In the genomic region with DNA sequence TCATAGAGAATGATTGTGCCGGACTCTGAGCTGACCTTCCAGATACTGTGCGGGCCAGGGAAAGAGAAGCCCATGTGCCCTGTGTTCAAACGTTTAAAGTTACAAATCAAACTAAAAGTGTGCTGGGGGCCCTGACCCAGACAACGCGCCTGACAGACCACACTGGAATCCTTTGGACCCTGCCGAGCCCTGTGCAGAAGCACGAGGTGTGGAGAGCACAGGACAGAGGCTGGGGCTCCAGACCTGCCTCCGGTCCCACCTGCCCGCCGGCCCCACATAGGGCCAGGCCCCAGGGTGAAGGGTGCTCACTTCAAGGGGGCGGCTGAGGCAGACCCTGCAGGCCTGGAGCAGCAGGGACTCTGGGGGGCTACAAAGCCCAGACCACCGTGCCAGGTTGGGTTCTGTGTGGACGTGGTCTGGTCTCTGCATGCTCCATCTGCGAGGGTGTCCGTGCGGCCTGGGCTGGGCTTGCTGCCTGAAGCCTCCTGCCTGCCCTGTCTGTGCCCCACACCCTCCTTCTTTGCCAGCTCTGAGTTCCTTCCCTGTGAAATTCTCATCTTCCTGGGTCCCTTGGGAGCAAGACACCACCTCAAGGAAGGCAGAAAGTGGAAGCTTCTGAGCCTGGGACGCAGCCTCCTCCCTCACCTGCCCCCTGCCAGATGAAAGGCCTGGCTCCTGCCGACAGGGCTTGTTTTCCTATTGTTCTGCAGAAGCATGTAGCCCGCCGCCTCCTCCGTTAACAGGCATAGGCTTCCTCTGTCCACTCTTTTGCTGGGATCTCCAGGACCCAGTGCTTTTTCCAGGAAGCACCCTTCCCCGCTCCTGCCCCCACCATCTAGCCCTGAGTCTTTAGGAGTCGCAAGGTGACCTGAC, we compare ENCODE assay signal across 21 cellular contexts.
A peak's percentile ranks its signal among the peaks of the same experiment; 100 is the strongest.
DNase-seq lines count a peak whose midpoint lies in the region; ATAC-seq, FAIRE-seq and TF ChIP-seq lines count a peak whose summit lies in the region.
"Had no signal": no experiment of that assay in that cellular context is flagged by ENCODE, and none has a peak within 500 bp of the region (broad histone marks: within the 10 kb centered on the region; RNA-seq: fewer than 3 reads in every experiment).

No MANE protein-coding gene starts in this region.

- DNase-seq in HepG2 (ENCODE audit: low spot score) (no peak), right lobe of liver (no peak), esophagus muscularis mucosa (ENCODE audit: extremely low spot score) (peak; percentile 86), osteocyte (ENCODE audit: extremely low spot score, unreplicated experiment) (peak; percentile 81), H4 (ENCODE audit: low spot score) (no peak), Calu3 (no peak), urothelium cell line (ENCODE audit: low spot score) (no peak)
- DNase-seq: DMS79, Kasumi-1, NCI-H1436 treated with DMSO at 0.1 percent for 48 hours, NCI-H1930, NCI-H2171, NCI-H345, NCI-H524, NCI-H774, SIG-M5, SK-N-SH had no signal

- WGBS in HepG2 (ENCODE audit: low lambda C conversion rate): 40% methylated on average over 16 of the region's 23 CpGs
- WGBS in right lobe of liver (ENCODE audit: insufficient coverage, low coverage, low lambda C conversion rate, missing lambda C conversion rate): 73% methylated on average over 8 of the region's 23 CpGs
- 87% methylated on average over 21 of the region's 23 CpGs for WGBS in esophagus muscularis mucosa

- TF ChIP-seq POLR2A in HepG2 (IDR thresholded peaks at IDR 0.05; ENCODE audit: insufficient read depth in 1 of 2, low read depth in 2 of 2, low read length in 2 of 2): no peak
- TF ChIP-seq POLR2A in right lobe of liver (IDR thresholded peaks at IDR 0.05): no peak
- TF ChIP-seq POLR2A in esophagus muscularis mucosa (IDR thresholded peaks at IDR 0.05; ENCODE audit: low read depth): no peak

- H3K4me3 Mint-ChIP-seq in osteocyte (ENCODE audit: unreplicated experiment) (no peak overlapping the region), Calu3 (ENCODE audit: low read depth, unreplicated experiment) (no peak overlapping the region)
- H3K4me3 Mint-ChIP-seq: B cell had no signal

- H3K4me1 ChIP-seq in HepG2 (ENCODE audit: insufficient read depth, low read length): peaks cover 4% of the 10 kb centered on the region; the same call in 1 of the 2 replicates
- peaks cover 0 to 19% (median 9%) of the 10 kb centered on the region in 4 donors for H3K4me1 ChIP-seq in right lobe of liver
- peaks cover 0 to 17% (median 11%) of the 10 kb centered on the region in 4 donors for H3K4me1 ChIP-seq in esophagus muscularis mucosa
- H3K4me1 ChIP-seq: A549 had no signal

- CTCF ChIA-PET in HepG2 (lab: Yijun Ruan, JAX; ENCODE audit: low intra/inter-chr PET ratio, low total read pairs) (no interaction called here), Calu3 (lab: Charles Lee) (no interaction called here)

- peak; percentile 69 for ATAC-seq in HepG2
- no peak for ATAC-seq in right lobe of liver
- ATAC-seq: A549, Panc1 had no signal

- POLR2A ChIA-PET in HepG2 (lab: Yijun Ruan, JAX): interaction anchor here (0.6 kb wide), 1 partner anchor 509 kb away, joined by 3 read pairs; no protein-coding TSS in a partner anchor

- TF ChIP-seq EP300 in HepG2 (IDR thresholded peaks at IDR 0.05; ENCODE audit: low read depth in 2 of 2, low read length in 2 of 2) (no peak), HepG2 (CRISPR knock-in tag; IDR thresholded peaks at IDR 0.05; ENCODE audit: borderline replicate concordance) (no peak), esophagus muscularis mucosa (IDR thresholded peaks at IDR 0.05) (no peak)

- H3K9me3 Mint-ChIP-seq in osteocyte (ENCODE audit: unreplicated experiment) (no peaks in the 10 kb centered on the region), Calu3 (ENCODE audit: low read depth, unreplicated experiment) (peaks cover 2% of the 10 kb centered on the region)

- H3K4me1 Mint-ChIP-seq in osteocyte (ENCODE audit: unreplicated experiment) (no peaks in the 10 kb centered on the region), Calu3 (ENCODE audit: low read depth, unreplicated experiment) (no peaks in the 10 kb centered on the region)
- H3K4me1 Mint-ChIP-seq: B cell had no signal

- H3K27me3 ChIP-seq in HepG2 (ENCODE audit: control insufficient read depth in 1 of 2, insufficient read depth in 2 of 2, low read length in 2 of 2) (peaks cover 28 to 96% of the 10 kb centered on the region in 2 experiments), right lobe of liver (no peaks in the 10 kb centered on the region), esophagus muscularis mucosa (peaks cover 0 to 50% (median 2%) of the 10 kb centered on the region in 4 donors)

- H3K36me3 Mint-ChIP-seq in osteocyte (ENCODE audit: unreplicated experiment) (no peaks in the 10 kb centered on the region), Calu3 (ENCODE audit: insufficient read depth, unreplicated experiment) (no peaks in the 10 kb centered on the region)

- H3K27ac ChIP-seq in HepG2 (ENCODE audit: extremely low read length, insufficient read depth, low read length): no peak overlapping the region
- no peak overlapping the region for H3K27ac ChIP-seq in right lobe of liver
- no peak overlapping the region for H3K27ac ChIP-seq in esophagus muscularis mucosa (replicated peaks in 1 of 4)
- H3K27ac ChIP-seq: A549 had no signal

- H3K4me3 ChIP-seq in HepG2 (replicated peaks in 1 of 3; ENCODE audit: insufficient read depth in 1 of 3, low read depth in 2 of 3, low read length in 3 of 3) (peak overlapping the region in 1 of 3 experiments; percentile 0; a peak in 1 of 6 replicates), right lobe of liver (no peak overlapping the region), esophagus muscularis mucosa (no peak overlapping the region)
- H3K4me3 ChIP-seq: A549 had no signal

- no peaks in the 10 kb centered on the region for H4K20me1 ChIP-seq in HepG2 (ENCODE audit: insufficient read depth, low read length)

- intact Hi-C loops in HepG2 (cut with micrococcal nuclease; ENCODE audit: unreplicated experiment) (no loop called here), right lobe of liver (cut with DNase I) (no loop called here), esophagus muscularis mucosa (cut with DNase I) (no loop called here), Calu3 (cut with micrococcal nuclease; ENCODE audit: unreplicated experiment) (no loop called here)

- H3K79me2 ChIP-seq in HepG2 (ENCODE audit: insufficient read depth, low read length): no peaks in the 10 kb centered on the region

- BruUV-seq in HepG2 (replicated peaks; lab: Mats Ljungman, UMichigan): no TSS peak
- BruUV-seq in Calu3 (replicated peaks; lab: Mats Ljungman, UMichigan): no TSS peak

- no peaks in the 10 kb centered on the region for H3K27me3 Mint-ChIP-seq in osteocyte (ENCODE audit: unreplicated experiment)
- H3K27me3 Mint-ChIP-seq in Calu3 (ENCODE audit: unreplicated experiment): peaks cover 44% of the 10 kb centered on the region

- peak overlapping the region; percentile 1; the same call in 1 of the 2 replicates for H3K4me2 ChIP-seq in HepG2 (ENCODE audit: low read depth, low read length)
- H3K4me2 ChIP-seq: A549, SK-N-SH had no signal

- TF ChIP-seq RAD21 in HepG2 (CRISPR knock-in tag; IDR thresholded peaks at IDR 0.05): no peak

- no peak overlapping the region for H2AFZ ChIP-seq in HepG2 (ENCODE audit: low read length)

- no peaks in the 10 kb centered on the region for H3K9me3 ChIP-seq in HepG2 (ENCODE audit: low read length)
- no peaks in the 10 kb centered on the region for H3K9me3 ChIP-seq in right lobe of liver
- no peaks in the 10 kb centered on the region for H3K9me3 ChIP-seq in esophagus muscularis mucosa
- H3K9me3 ChIP-seq: A549, SK-N-SH had no signal

- in situ Hi-C loops in HepG2 (cut with HindIII; ENCODE audit: extremely low pct_ligation_motif_present, low pct_unique_long_range_greater_than_20kb): no loop called here

- no peak overlapping the region for H3K9ac ChIP-seq in HepG2 (ENCODE audit: insufficient read depth, low read depth, low read length)
- H3K9ac ChIP-seq: SK-N-SH had no signal

- TF ChIP-seq CTCF in HepG2 (CRISPR knock-in tag; IDR thresholded peaks at IDR 0.05) (no peak), right lobe of liver (IDR thresholded peaks at IDR 0.05) (no peak), esophagus muscularis mucosa (IDR thresholded peaks at IDR 0.05) (no peak), osteocyte (IDR thresholded peaks at IDR 0.05) (no peak), Calu3 (IDR thresholded peaks at IDR 0.05; ENCODE audit: unreplicated experiment) (no peak)

- FAIRE-seq in HepG2 (lab: Jason Lieb, UNC) (no peak), urothelium cell line (lab: Jason Lieb, UNC) (no peak)
- FAIRE-seq: A549, H54 had no signal

- no peaks in the 10 kb centered on the region for H3K36me3 ChIP-seq in HepG2 (replicated peaks in 1 of 2; ENCODE audit: control insufficient read depth in 1 of 2, insufficient read depth in 2 of 2, low read length in 2 of 2)
- H3K36me3 ChIP-seq in right lobe of liver: no peaks in the 10 kb centered on the region
- H3K36me3 ChIP-seq in esophagus muscularis mucosa: no peaks in the 10 kb centered on the region

- H3K27ac Mint-ChIP-seq in osteocyte (ENCODE audit: unreplicated experiment): no peak overlapping the region
- H3K27ac Mint-ChIP-seq in Calu3 (ENCODE audit: unreplicated experiment): no peak overlapping the region
- H3K27ac Mint-ChIP-seq: B cell had no signal

TF ChIP-seq in HepG2, 621 proteins besides CTCF, POLR2A, EP300 and RAD21 (continues in another document):
- TF ChIP-seq ZSCAN21 (CRISPR knock-in tag; IDR thresholded peaks at IDR 0.05; ENCODE audit: borderline replicate concordance) (no peak), ZBTB7A (CRISPR knock-in tag; IDR thresholded peaks at IDR 0.05) (0 out of 2 replicates have a peak, but pooled peaks have one; percentile 34), SIX1 (CRISPR knock-in tag; IDR thresholded peaks at IDR 0.05; ENCODE audit: borderline replicate concordance) (peak; percentile 49; the same call in 1 of the 2 replicates), MTA1 (CRISPR knock-in tag; IDR thresholded peaks at IDR 0.05; ENCODE audit: borderline replicate concordance) (peak; percentile 24; the same call in 1 of the 2 replicates)

Comparison
In these comparisons a context has a peak if more than half of its experiments do, and no peak if none do; other contexts are left out.
1. DNase-seq: peak in esophagus muscularis mucosa (single experiment) and osteocyte (single experiment); none in HepG2 (single experiment), right lobe of liver (0 of 3), H4 (single experiment), Calu3 (single experiment) and urothelium cell line (single experiment).